ENCODE assay signal across 8 cellular contexts in genomic region chr7:26291699-26292538, GRCh38. TPM values are rescaled to one million over a fixed set of nuclear protein-coding genes. Genes with fewer than 3 reads are reported as not detected.
DNase-seq lines count a peak whose midpoint lies in the region; ATAC-seq lines count a peak whose summit lies in the region.

A gene with protein sequence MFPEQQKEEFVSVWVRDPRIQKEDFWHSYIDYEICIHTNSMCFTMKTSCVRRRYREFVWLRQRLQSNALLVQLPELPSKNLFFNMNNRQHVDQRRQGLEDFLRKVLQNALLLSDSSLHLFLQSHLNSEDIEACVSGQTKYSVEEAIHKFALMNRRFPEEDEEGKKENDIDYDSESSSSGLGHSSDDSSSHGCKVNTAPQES (plus strand): TSS chr7:26291862. CDS start chr7:26346443, 54,581 bp downstream.

- H3K36me3 ChIP-seq in ACC112 (ENCODE audit: insufficient read depth, low read length) (no peaks in the 10 kb centered on the region), endocrine pancreas (ENCODE audit: control insufficient read depth, insufficient read depth, low read length) (no peaks in the 10 kb centered on the region), muscle layer of colon (ENCODE audit: insufficient read depth, low read length) (no peaks in the 10 kb centered on the region)

- no peaks in the 10 kb centered on the region for H3K4me1 ChIP-seq in ACC112 (ENCODE audit: control insufficient read depth, insufficient read depth, low read length, unreplicated experiment)
- no peaks in the 10 kb centered on the region for H3K4me1 ChIP-seq in endocrine pancreas (ENCODE audit: control insufficient read depth, insufficient read depth, low read length)
- no peaks in the 10 kb centered on the region for H3K4me1 ChIP-seq in muscle layer of colon (ENCODE audit: insufficient read depth, low read length)

- H3K4me3 ChIP-seq in ACC112 (ENCODE audit: low read depth, low read length), result peak within 1 kb of the TSS; percentile 73
- peak within 1 kb of the TSS; percentile 65 for H3K4me3 ChIP-seq in endocrine pancreas (ENCODE audit: control insufficient read depth, insufficient read depth, low read length)
- H3K4me3 ChIP-seq in muscle layer of colon (ENCODE audit: low read depth in 1 of 2, low read length in 2 of 2), result peak within 1 kb of the TSS; percentile 35 to 85

- peak; percentile 36 for DNase-seq in NCI-H510A (lab: John Stamatoyannopoulos, UW)
- DNase-seq in activated CD8-positive, alpha-beta T cell treated with anti-CD3 and anti-CD28 coated beads, Interleukin-2, amount 10 ng/mL, durations not matched to agents 7 days and 5 days, result peak; percentile 82
- peak; percentile 32 for DNase-seq in stimulated activated CD8-positive, alpha-beta memory T cell treated with anti-CD3 and anti-CD28 coated beads, Interleukin-7, amount 100 ng/mL, for 24 hours (ENCODE audit: low read depth)

- H3K4me1 Mint-ChIP-seq in activated CD8-positive, alpha-beta T cell treated with anti-CD3 and anti-CD28 coated beads, Interleukin-2, amount 10 ng/mL, durations not matched to agents 7 days and 5 days (ENCODE audit: low read depth), result peaks cover 38% of the 10 kb centered on the region

- no peaks in the 10 kb centered on the region for H3K79me2 ChIP-seq in ACC112 (ENCODE audit: control insufficient read depth, insufficient read depth, low read length, unreplicated experiment)

- POLR2A ChIA-PET in activated CD8-positive, alpha-beta T cell treated with anti-CD3 and anti-CD28 coated beads, Interleukin-2, amount 10 ng/mL, durations not matched to agents 7 days and 5 days (lab: Charles Lee), result interaction anchor here (0.9 to 3.3 kb wide), 6 partner anchors 83 to 100 kb away, joined by 3 to 53 read pairs (median 5); partner anchors contain the start of genes CBX3 and HNRNPA2B1

- CTCF ChIA-PET in activated CD8-positive, alpha-beta T cell treated with anti-CD3 and anti-CD28 coated beads, Interleukin-2, amount 10 ng/mL, durations not matched to agents 7 days and 5 days (lab: Charles Lee), result interaction anchor here (0.5 to 1.9 kb wide), 11 partner anchors 11 to 376 kb away, joined by 3 to 19 read pairs (median 4); no protein-coding TSS in a partner anchor

- H3K27me3 Mint-ChIP-seq in activated CD8-positive, alpha-beta T cell treated with anti-CD3 and anti-CD28 coated beads, Interleukin-2, amount 10 ng/mL, durations not matched to agents 7 days and 5 days (ENCODE audit: low read depth), result peaks cover 6% of the 10 kb centered on the region

- H3K9me3 ChIP-seq in endocrine pancreas (ENCODE audit: control insufficient read depth, low read length), result no peaks in the 10 kb centered on the region
- H3K9me3 ChIP-seq in muscle layer of colon (ENCODE audit: low read length), result no peaks in the 10 kb centered on the region

- no peaks in the 10 kb centered on the region for H3K9me3 Mint-ChIP-seq in activated CD8-positive, alpha-beta T cell treated with anti-CD3 and anti-CD28 coated beads, Interleukin-2, amount 10 ng/mL, durations not matched to agents 7 days and 5 days (ENCODE audit: insufficient read depth)

- H3K9ac ChIP-seq in endocrine pancreas (ENCODE audit: control insufficient read depth, insufficient read depth, low read length), result peak within 1 kb of the TSS; percentile 55
- no peak within 1 kb of the TSS for H3K9ac ChIP-seq in muscle layer of colon (ENCODE audit: low read length)

- H2AFZ ChIP-seq in ACC112 (ENCODE audit: low read length, unreplicated experiment), result peak within 1 kb of the TSS; percentile 85

- ATAC-seq in GM18909 (IDR thresholded peaks at IDR 0.05; ENCODE audit: poor library complexity, unreplicated experiment), result peak; percentile 82
- ATAC-seq in HG03175 (IDR thresholded peaks at IDR 0.05; ENCODE audit: unreplicated experiment), result peak; percentile 73
- peak; percentile 80 for ATAC-seq in activated CD8-positive, alpha-beta T cell treated with anti-CD3 and anti-CD28 coated beads, Interleukin-2, amount 10 ng/mL, durations not matched to agents 7 days and 5 days

- H3K27me3 ChIP-seq in ACC112 (ENCODE audit: insufficient read depth, low read length) (peaks cover 8% of the 10 kb centered on the region; the same call in 1 of the 2 replicates), endocrine pancreas (ENCODE audit: control insufficient read depth, insufficient read depth, low read length) (no peaks in the 10 kb centered on the region), muscle layer of colon (ENCODE audit: control insufficient read depth in 1 of 2, insufficient read depth in 2 of 2, low read length in 2 of 2) (peaks cover 0 to 10% of the 10 kb centered on the region in 2 donors)

- H3K27ac ChIP-seq in ACC112 (ENCODE audit: low read depth, low read length) (no peak within 1 kb of the TSS), muscle layer of colon (ENCODE audit: low read depth, low read length) (no peak within 1 kb of the TSS)

- H3K27ac Mint-ChIP-seq in activated CD8-positive, alpha-beta T cell treated with anti-CD3 and anti-CD28 coated beads, Interleukin-2, amount 10 ng/mL, durations not matched to agents 7 days and 5 days, result peak within 1 kb of the TSS; percentile 92

- peak within 1 kb of the TSS; percentile 94 for H3K4me3 Mint-ChIP-seq in activated CD8-positive, alpha-beta T cell treated with anti-CD3 and anti-CD28 coated beads, Interleukin-2, amount 10 ng/mL, durations not matched to agents 7 days and 5 days

- peaks cover 24% of the 10 kb centered on the region for H3K36me3 Mint-ChIP-seq in activated CD8-positive, alpha-beta T cell treated with anti-CD3 and anti-CD28 coated beads, Interleukin-2, amount 10 ng/mL, durations not matched to agents 7 days and 5 days (ENCODE audit: low read depth)

RNA-seq across cellular contexts. Expression of the gene that starts here (rescaled TPM):
- 10 to 100 TPM; 39.2 to 42.7 TPM for total RNA-seq in activated CD8-positive, alpha-beta T cell treated with anti-CD3 and anti-CD28 coated beads, Interleukin-2, amount 10 ng/mL, durations not matched to agents 7 days and 5 days

Comparison
In these comparisons a context has a peak if more than half of its experiments do, and no peak if none do; other contexts are left out.
1. DNase-seq: peak in every context shown above with its lines; median percentile 82 in activated CD8-positive, alpha-beta T cell treated with anti-CD3 and anti-CD28 coated beads, Interleukin-2, amount 10 ng/mL, durations not matched to agents 7 days and 5 days; 36 in NCI-H510A; 32 in stimulated activated CD8-positive, alpha-beta memory T cell treated with anti-CD3 and anti-CD28 coated beads, Interleukin-7, amount 100 ng/mL, for 24 hours.